ENCODE assay signal across 13 cellular contexts in genomic region chr11:78786086-78786485, GRCh38.
"Had no signal": no experiment of that assay in that cellular context is flagged by ENCODE, and none has a peak within 500 bp of the region (broad histone marks: within the 10 kb centered on the region; RNA-seq: fewer than 3 reads in every experiment).

No MANE protein-coding gene starts in this region.

- DNase-seq: activated CD4-positive, alpha-beta memory T cell treated with anti-CD3 and anti-CD28 coated beads, Interleukin-2, amount 10 ng/mL, durations not matched to agents 7 days and 5 days; activated CD4-positive, alpha-beta T cell treated with anti-CD3 and anti-CD28 coated beads for 36 hours; activated T-cell treated with anti-CD3 and anti-CD28 coated beads, Interleukin-2, amount 50 U/mL, for 24 hours; mammary epithelial cell; natural killer cell; sigmoid colon; stimulated activated CD4-positive, alpha-beta T cell treated with anti-CD3 and anti-CD28 coated beads, Interleukin-1b, Interleukin-23, amount 100 ng/mL, for 48 hours; stimulated activated naive CD8-positive, alpha-beta T cell treated with anti-CD3 and anti-CD28 coated beads, Interleukin-15, amount 100 ng/mL, for 72 hours; T-helper 17 cell; upper lobe of right lung had no signal

- H3K9me3 Mint-ChIP-seq: activated CD4-positive, alpha-beta memory T cell treated with anti-CD3 and anti-CD28 coated beads, Interleukin-2, amount 10 ng/mL, durations not matched to agents 7 days and 5 days; activated naive CD4-positive, alpha-beta T cell treated with anti-CD3 and anti-CD28 coated beads, Interleukin-2, amount 50 U/mL, for 24 hours; activated T-cell treated with anti-CD3 and anti-CD28 coated beads, Interleukin-2, amount 50 U/mL, for 24 hours; natural killer cell; stimulated activated naive CD8-positive, alpha-beta T cell treated with anti-CD3 and anti-CD28 coated beads, Interleukin-15, amount 100 ng/mL, for 72 hours had no signal

- H3K27me3 Mint-ChIP-seq: activated T-cell treated with anti-CD3 and anti-CD28 coated beads, Interleukin-2, amount 50 U/mL, for 24 hours had no signal

- H3K4me1 Mint-ChIP-seq: activated CD4-positive, alpha-beta memory T cell treated with anti-CD3 and anti-CD28 coated beads, Interleukin-2, amount 10 ng/mL, durations not matched to agents 7 days and 5 days; activated CD4-positive, alpha-beta T cell treated with anti-CD3 and anti-CD28 coated beads for 36 hours; activated naive CD4-positive, alpha-beta T cell treated with anti-CD3 and anti-CD28 coated beads, Interleukin-2, amount 50 U/mL, for 24 hours; natural killer cell; stimulated activated naive CD8-positive, alpha-beta T cell treated with anti-CD3 and anti-CD28 coated beads, Interleukin-15, amount 100 ng/mL, for 72 hours; T-helper 17 cell had no signal

- H3K27ac Mint-ChIP-seq: activated CD4-positive, alpha-beta memory T cell treated with anti-CD3 and anti-CD28 coated beads, Interleukin-2, amount 10 ng/mL, durations not matched to agents 7 days and 5 days; activated CD4-positive, alpha-beta T cell treated with anti-CD3 and anti-CD28 coated beads for 36 hours; activated naive CD4-positive, alpha-beta T cell treated with anti-CD3 and anti-CD28 coated beads, Interleukin-2, amount 50 U/mL, for 24 hours; activated T-cell treated with anti-CD3 and anti-CD28 coated beads, Interleukin-2, amount 50 U/mL, for 24 hours; natural killer cell; stimulated activated naive CD8-positive, alpha-beta T cell treated with anti-CD3 and anti-CD28 coated beads, Interleukin-15, amount 100 ng/mL, for 72 hours; T-helper 17 cell had no signal

- ATAC-seq: activated CD4-positive, alpha-beta T cell treated with anti-CD3 and anti-CD28 coated beads for 36 hours; gastroesophageal sphincter; left lobe of liver; natural killer cell; stimulated activated naive CD8-positive, alpha-beta T cell treated with anti-CD3 and anti-CD28 coated beads, Interleukin-15, amount 100 ng/mL, for 72 hours; T-helper 17 cell had no signal

- H3K36me3 Mint-ChIP-seq: activated naive CD4-positive, alpha-beta T cell treated with anti-CD3 and anti-CD28 coated beads, Interleukin-2, amount 50 U/mL, for 24 hours; natural killer cell had no signal

- H3K4me3 Mint-ChIP-seq: activated CD4-positive, alpha-beta memory T cell treated with anti-CD3 and anti-CD28 coated beads, Interleukin-2, amount 10 ng/mL, durations not matched to agents 7 days and 5 days; activated CD4-positive, alpha-beta T cell treated with anti-CD3 and anti-CD28 coated beads for 36 hours; activated naive CD4-positive, alpha-beta T cell treated with anti-CD3 and anti-CD28 coated beads, Interleukin-2, amount 50 U/mL, for 24 hours; activated T-cell treated with anti-CD3 and anti-CD28 coated beads, Interleukin-2, amount 50 U/mL, for 24 hours; natural killer cell; stimulated activated naive CD8-positive, alpha-beta T cell treated with anti-CD3 and anti-CD28 coated beads, Interleukin-15, amount 100 ng/mL, for 72 hours; T-helper 17 cell had no signal
